Comparison of ENCODE assay signal across 1 cellular context in the genomic region with DNA sequence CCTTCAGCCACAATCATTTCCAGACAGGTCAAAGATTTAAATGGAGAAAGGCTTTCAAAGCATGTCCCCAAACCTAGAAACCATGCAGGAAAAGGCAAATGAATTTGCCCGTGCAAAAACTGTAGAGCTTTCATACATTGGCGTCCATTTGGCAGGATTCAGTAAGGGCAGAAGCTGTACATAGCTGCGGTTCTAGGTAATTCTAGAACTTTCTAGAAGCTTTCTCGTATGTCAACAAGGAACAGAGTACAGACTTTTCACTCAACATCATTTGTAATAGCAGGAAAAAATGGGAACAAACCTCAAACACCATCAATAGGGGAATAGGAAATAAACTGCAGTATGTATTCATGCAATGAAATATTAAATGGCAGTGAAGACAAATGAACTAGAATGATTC.
TF ChIP-seq lines count a peak whose summit lies in the region.

No MANE protein-coding gene starts in this region.

TF ChIP-seq in GM12878, 131 proteins besides CTCF, POLR2A, EP300 and RAD21:
- TF ChIP-seq ZNF207 (IDR thresholded peaks at IDR 0.05; ENCODE audit: borderline replicate concordance) (no peak), HSF1 (IDR thresholded peaks at IDR 0.05; ENCODE audit: low read depth, low read length) (peak; percentile 77; the same call in 1 of the 2 replicates)
